ENCODE assay signal across 3 cellular contexts in genomic region chr7:103071000-103071399, GRCh38.
"Had no signal": no experiment of that assay in that cellular context is flagged by ENCODE, and none has a peak within 500 bp of the region (broad histone marks: within the 10 kb centered on the region; RNA-seq: fewer than 3 reads in every experiment).

No MANE protein-coding gene starts in this region.

- H3K4me3 ChIP-seq: GM12878 had no signal

- DNase-seq: GDM1, GF-D8 had no signal
